25 cellular contexts compared by ENCODE assay signal in genomic region chr6:109474995-109475394, GRCh38. TPM values are rescaled to one million over a fixed set of nuclear protein-coding genes. Genes with fewer than 3 reads are reported as not detected.
DNase-seq lines count a peak whose midpoint lies in the region; ATAC-seq and TF ChIP-seq lines count a peak whose summit lies in the region.
"Had no signal": no experiment of that assay in that cellular context is flagged by ENCODE, and none has a peak within 500 bp of the region (broad histone marks: within the 10 kb centered on the region; RNA-seq: fewer than 3 reads in every experiment).

No MANE protein-coding gene starts in this region.

- H3K9me3 Mint-ChIP-seq in activated CD8-positive, alpha-beta memory T cell treated with anti-CD3 and anti-CD28 coated beads, Interleukin-2, amount 10 ng/mL, durations not matched to agents 7 days and 5 days (ENCODE audit: low read depth) = no peaks in the 10 kb centered on the region
- H3K9me3 Mint-ChIP-seq in CD4-positive, CD25-positive, alpha-beta regulatory T cell = peaks cover 0 to 3% (median 0%) of the 10 kb centered on the region in 7 donors
- H3K9me3 Mint-ChIP-seq in activated naive CD8-positive, alpha-beta T cell treated with anti-CD3 and anti-CD28 coated beads for 36 hours = no peaks in the 10 kb centered on the region

- no peak overlapping the region for H3K4me3 ChIP-seq in CD4-positive, CD25-positive, alpha-beta regulatory T cell (ENCODE audit: low read depth, low read length)
- no peak overlapping the region for H3K4me3 ChIP-seq in BE2C (ENCODE audit: low read depth, low read length)
- H3K4me3 ChIP-seq: ascending aorta, GM12878, right atrium auricular region, SK-N-MC, testis had no signal

- no peak overlapping the region for H3K4me3 Mint-ChIP-seq in activated CD8-positive, alpha-beta memory T cell treated with anti-CD3 and anti-CD28 coated beads, Interleukin-2, amount 10 ng/mL, durations not matched to agents 7 days and 5 days
- peak overlapping the region in 2 of 4 donors; percentile 6 to 28 for H3K4me3 Mint-ChIP-seq in CD4-positive, CD25-positive, alpha-beta regulatory T cell
- no peak overlapping the region for H3K4me3 Mint-ChIP-seq in activated naive CD8-positive, alpha-beta T cell treated with anti-CD3 and anti-CD28 coated beads for 36 hours

- H3K27ac Mint-ChIP-seq in activated CD8-positive, alpha-beta memory T cell treated with anti-CD3 and anti-CD28 coated beads, Interleukin-2, amount 10 ng/mL, durations not matched to agents 7 days and 5 days = peak overlapping the region; percentile 6
- peak overlapping the region in 2 of 3 donors; percentile 12 to 52 for H3K27ac Mint-ChIP-seq in CD4-positive, CD25-positive, alpha-beta regulatory T cell
- peak overlapping the region; percentile 6 for H3K27ac Mint-ChIP-seq in activated naive CD8-positive, alpha-beta T cell treated with anti-CD3 and anti-CD28 coated beads for 36 hours

- no peak overlapping the region for H3K27ac ChIP-seq in CD4-positive, CD25-positive, alpha-beta regulatory T cell (ENCODE audit: insufficient read depth, low read length, poor library complexity, severe bottlenecking)
- peak overlapping the region; percentile 66 for H3K27ac ChIP-seq in VCaP
- H3K27ac ChIP-seq: ascending aorta, right atrium auricular region, SK-N-MC, testis had no signal

- no peaks in the 10 kb centered on the region for H3K27me3 ChIP-seq in CD4-positive, CD25-positive, alpha-beta regulatory T cell (ENCODE audit: control insufficient read depth, insufficient read depth, low read length)
- H3K27me3 ChIP-seq in BE2C = no peaks in the 10 kb centered on the region
- H3K27me3 ChIP-seq: ascending aorta, right atrium auricular region, testis had no signal

- H3K9me3 ChIP-seq in CD4-positive, CD25-positive, alpha-beta regulatory T cell (ENCODE audit: control insufficient read depth in 2 of 2, low read length in 2 of 2) = no peaks in the 10 kb centered on the region
- H3K9me3 ChIP-seq in BE2C = no peaks in the 10 kb centered on the region
- H3K9me3 ChIP-seq: ascending aorta, right atrium auricular region, testis had no signal

- DNase-seq in activated CD8-positive, alpha-beta memory T cell treated with anti-CD3 and anti-CD28 coated beads, Interleukin-2, amount 10 ng/mL, durations not matched to agents 7 days and 5 days = no peak
- DNase-seq in activated CD8-positive, alpha-beta memory T cell treated with anti-CD3 and anti-CD28 coated beads, Interleukin-2, amount 50 U/mL, for 48 hours = no peak
- DNase-seq in CD4-positive, CD25-positive, alpha-beta regulatory T cell = no peak
- no peak for DNase-seq in activated naive CD8-positive, alpha-beta T cell treated with anti-CD3 and anti-CD28 coated beads for 36 hours
- DNase-seq in BE2C = no peak
- DNase-seq: activated CD4-positive, alpha-beta T cell treated with anti-CD3 and anti-CD28 coated beads for 1 hour; activated gamma-delta T cell treated with Interleukin-2 at 50 U/mL for 16 hours; KG1; kidney; left ventricle myocardium superior; MM.1S; NCI-H1417; NCI-H2029; NCI-H524 treated with DMSO at 0.1 percent for 48 hours; posterior cingulate gyrus; small intestine; stimulated activated naive CD4-positive, alpha-beta T cell treated with Interleukin-2 at 50 U/mL for 16 hours; testis had no signal

- CTCF ChIA-PET in activated CD8-positive, alpha-beta memory T cell treated with anti-CD3 and anti-CD28 coated beads, Interleukin-2, amount 10 ng/mL, durations not matched to agents 7 days and 5 days (lab: Charles Lee) = no interaction called here

- peaks cover 68% of the 10 kb centered on the region for H3K36me3 ChIP-seq in CD4-positive, CD25-positive, alpha-beta regulatory T cell (ENCODE audit: control insufficient read depth, insufficient read depth, low read length)
- peaks cover 67% of the 10 kb centered on the region for H3K36me3 ChIP-seq in BE2C

- H3K4me1 Mint-ChIP-seq in activated CD8-positive, alpha-beta memory T cell treated with anti-CD3 and anti-CD28 coated beads, Interleukin-2, amount 10 ng/mL, durations not matched to agents 7 days and 5 days = peaks cover 80% of the 10 kb centered on the region
- H3K4me1 Mint-ChIP-seq in CD4-positive, CD25-positive, alpha-beta regulatory T cell = peaks cover 14 to 90% (median 58%) of the 10 kb centered on the region in 4 donors
- peaks cover 71% of the 10 kb centered on the region for H3K4me1 Mint-ChIP-seq in activated naive CD8-positive, alpha-beta T cell treated with anti-CD3 and anti-CD28 coated beads for 36 hours

- H3K36me3 Mint-ChIP-seq in activated CD8-positive, alpha-beta memory T cell treated with anti-CD3 and anti-CD28 coated beads, Interleukin-2, amount 10 ng/mL, durations not matched to agents 7 days and 5 days = peaks cover 82% of the 10 kb centered on the region
- peaks cover 74% of the 10 kb centered on the region for H3K36me3 Mint-ChIP-seq in CD4-positive, CD25-positive, alpha-beta regulatory T cell
- peaks cover 74% of the 10 kb centered on the region for H3K36me3 Mint-ChIP-seq in activated naive CD8-positive, alpha-beta T cell treated with anti-CD3 and anti-CD28 coated beads for 36 hours

- H3K4me1 ChIP-seq in CD4-positive, CD25-positive, alpha-beta regulatory T cell (ENCODE audit: control insufficient read depth, insufficient read depth, low read length, poor library complexity, severe bottlenecking) = peaks cover 64% of the 10 kb centered on the region
- no peaks in the 10 kb centered on the region for H3K4me1 ChIP-seq in BE2C

- no peak for ATAC-seq in activated CD8-positive, alpha-beta memory T cell treated with anti-CD3 and anti-CD28 coated beads, Interleukin-2, amount 10 ng/mL, durations not matched to agents 7 days and 5 days
- no peak for ATAC-seq in CD4-positive, CD25-positive, alpha-beta regulatory T cell (ENCODE audit: low read depth in 2 of 2)
- ATAC-seq in GM19395 (IDR thresholded peaks at IDR 0.05; ENCODE audit: unreplicated experiment) = no peak
- no peak for ATAC-seq in GM18909 (IDR thresholded peaks at IDR 0.05; ENCODE audit: poor library complexity, unreplicated experiment)
- ATAC-seq: GM12878 had no signal

- no peaks in the 10 kb centered on the region for H3K27me3 Mint-ChIP-seq in activated CD8-positive, alpha-beta memory T cell treated with anti-CD3 and anti-CD28 coated beads, Interleukin-2, amount 10 ng/mL, durations not matched to agents 7 days and 5 days
- H3K27me3 Mint-ChIP-seq in CD4-positive, CD25-positive, alpha-beta regulatory T cell = no peaks in the 10 kb centered on the region
- H3K27me3 Mint-ChIP-seq in activated naive CD8-positive, alpha-beta T cell treated with anti-CD3 and anti-CD28 coated beads for 36 hours = no peaks in the 10 kb centered on the region

- no peak for TF ChIP-seq CTCF in VCaP (conservative IDR thresholded peaks at IDR 0.05)
- no peak for TF ChIP-seq CTCF in BE2C (IDR thresholded peaks at IDR 0.05; ENCODE audit: low read depth, low read length)

RNA-seq across cellular contexts. Expression of gene ZBTB24, which starts 8.0 kb away (rescaled TPM):
- total RNA-seq in activated CD8-positive, alpha-beta memory T cell treated with anti-CD3 and anti-CD28 coated beads, Interleukin-2, amount 10 ng/mL, durations not matched to agents 7 days and 5 days = 10 to 100 TPM; 17.5 to 22.7 TPM
- 20.2 TPM for total RNA-seq in CD4-positive, CD25-positive, alpha-beta regulatory T cell
- 10 to 100 TPM in 3 of 4 donors, 1 to 10 TPM in 1; 9.2 to 11.9 (median 10.5) TPM for polyA plus RNA-seq in CD4-positive, CD25-positive, alpha-beta regulatory T cell
- 10 to 100 TPM; 16.1 to 16.5 TPM for total RNA-seq in activated naive CD8-positive, alpha-beta T cell treated with anti-CD3 and anti-CD28 coated beads for 36 hours
- polyA plus RNA-seq in BE2C (2012; ENCODE audit: insufficient read depth, insufficient read length, low read depth) = 5.6 TPM

RNA-seq across cellular contexts. Expression of gene MICAL1, which starts 19.4 kb away (rescaled TPM):
- total RNA-seq in activated CD8-positive, alpha-beta memory T cell treated with anti-CD3 and anti-CD28 coated beads, Interleukin-2, amount 10 ng/mL, durations not matched to agents 7 days and 5 days = 10 to 100 TPM; 86.0 to 93.1 TPM
- 166 TPM for total RNA-seq in CD4-positive, CD25-positive, alpha-beta regulatory T cell
- 10 to 100 TPM; 14.6 to 20.9 (median 17.2) TPM for polyA plus RNA-seq in CD4-positive, CD25-positive, alpha-beta regulatory T cell
- total RNA-seq in activated naive CD8-positive, alpha-beta T cell treated with anti-CD3 and anti-CD28 coated beads for 36 hours = 10 to 100 TPM; 21.2 to 23.5 TPM
- 80.8 TPM for polyA plus RNA-seq in BE2C (2012; ENCODE audit: insufficient read depth, insufficient read length, low read depth)

RNA-seq across cellular contexts. Expression of gene SMPD2, which starts 34.5 kb away (rescaled TPM):
- total RNA-seq in activated CD8-positive, alpha-beta memory T cell treated with anti-CD3 and anti-CD28 coated beads, Interleukin-2, amount 10 ng/mL, durations not matched to agents 7 days and 5 days = 10 to 100 TPM; 14.3 to 14.6 TPM
- total RNA-seq in CD4-positive, CD25-positive, alpha-beta regulatory T cell = 30.2 TPM
- polyA plus RNA-seq in CD4-positive, CD25-positive, alpha-beta regulatory T cell = 10 to 100 TPM in 3 of 4 donors, 1 to 10 TPM in 1; 9.5 to 14.8 (median 12.4) TPM
- total RNA-seq in activated naive CD8-positive, alpha-beta T cell treated with anti-CD3 and anti-CD28 coated beads for 36 hours = 1 to 10 TPM; 7.0 to 7.9 TPM
- 18.5 TPM for polyA plus RNA-seq in BE2C (2012; ENCODE audit: insufficient read depth, insufficient read length, low read depth)

RNA-seq across cellular contexts. Expression of gene PPIL6, which starts 34.6 kb away (rescaled TPM):
- under 1 TPM in 1 of 2 experiments, not detected in 1; 0.21 TPM for total RNA-seq in activated CD8-positive, alpha-beta memory T cell treated with anti-CD3 and anti-CD28 coated beads, Interleukin-2, amount 10 ng/mL, durations not matched to agents 7 days and 5 days
- total RNA-seq in CD4-positive, CD25-positive, alpha-beta regulatory T cell = 0.91 TPM
- polyA plus RNA-seq in CD4-positive, CD25-positive, alpha-beta regulatory T cell = under 1 TPM; 0.24 to 0.72 (median 0.39) TPM
- under 1 TPM; 0.60 to 0.64 TPM for total RNA-seq in activated naive CD8-positive, alpha-beta T cell treated with anti-CD3 and anti-CD28 coated beads for 36 hours
- 0.48 TPM for polyA plus RNA-seq in BE2C (2012; ENCODE audit: insufficient read depth, insufficient read length, low read depth)
